ENCODE assay signal across 1 cellular context in the genomic region with DNA sequence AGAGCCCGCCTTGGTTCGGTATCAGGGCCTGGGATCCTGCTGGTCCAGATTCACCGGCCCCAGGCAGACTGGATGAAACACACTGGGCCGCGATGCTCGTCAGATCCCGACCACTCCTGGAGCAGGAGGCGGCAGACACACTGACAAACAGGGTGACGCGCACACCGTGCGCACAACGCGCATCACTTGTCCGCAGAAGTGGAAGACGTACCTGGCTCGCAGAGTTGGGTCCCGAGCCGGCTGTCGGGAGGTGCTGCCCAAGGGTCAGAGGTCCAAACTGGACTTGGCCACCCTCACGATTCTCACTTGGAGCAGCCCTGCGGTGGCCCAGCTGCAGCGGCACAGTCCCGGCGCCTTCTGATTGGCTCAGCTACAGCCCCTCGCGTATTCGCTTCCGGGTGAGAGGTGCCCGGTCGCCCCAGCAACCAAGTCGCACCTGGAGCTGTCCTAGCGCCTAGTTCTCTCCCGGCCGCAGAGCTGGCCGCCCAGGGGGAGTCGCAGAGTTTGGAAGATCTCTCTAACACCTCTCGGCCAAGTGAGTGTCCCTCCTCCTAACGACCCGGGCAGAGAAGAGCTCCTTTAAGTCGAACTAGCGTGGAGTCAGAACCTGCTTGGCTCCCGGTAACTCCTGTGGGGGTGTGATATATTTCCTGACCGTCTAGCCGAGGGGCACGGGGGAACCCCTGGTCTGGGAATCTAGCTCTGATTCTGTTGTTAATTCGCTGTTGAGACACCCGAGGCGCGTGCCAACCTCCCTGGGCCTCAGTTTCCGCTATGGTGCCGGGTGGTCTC.
TF ChIP-seq lines count a peak whose summit lies in the region.

A gene with protein sequence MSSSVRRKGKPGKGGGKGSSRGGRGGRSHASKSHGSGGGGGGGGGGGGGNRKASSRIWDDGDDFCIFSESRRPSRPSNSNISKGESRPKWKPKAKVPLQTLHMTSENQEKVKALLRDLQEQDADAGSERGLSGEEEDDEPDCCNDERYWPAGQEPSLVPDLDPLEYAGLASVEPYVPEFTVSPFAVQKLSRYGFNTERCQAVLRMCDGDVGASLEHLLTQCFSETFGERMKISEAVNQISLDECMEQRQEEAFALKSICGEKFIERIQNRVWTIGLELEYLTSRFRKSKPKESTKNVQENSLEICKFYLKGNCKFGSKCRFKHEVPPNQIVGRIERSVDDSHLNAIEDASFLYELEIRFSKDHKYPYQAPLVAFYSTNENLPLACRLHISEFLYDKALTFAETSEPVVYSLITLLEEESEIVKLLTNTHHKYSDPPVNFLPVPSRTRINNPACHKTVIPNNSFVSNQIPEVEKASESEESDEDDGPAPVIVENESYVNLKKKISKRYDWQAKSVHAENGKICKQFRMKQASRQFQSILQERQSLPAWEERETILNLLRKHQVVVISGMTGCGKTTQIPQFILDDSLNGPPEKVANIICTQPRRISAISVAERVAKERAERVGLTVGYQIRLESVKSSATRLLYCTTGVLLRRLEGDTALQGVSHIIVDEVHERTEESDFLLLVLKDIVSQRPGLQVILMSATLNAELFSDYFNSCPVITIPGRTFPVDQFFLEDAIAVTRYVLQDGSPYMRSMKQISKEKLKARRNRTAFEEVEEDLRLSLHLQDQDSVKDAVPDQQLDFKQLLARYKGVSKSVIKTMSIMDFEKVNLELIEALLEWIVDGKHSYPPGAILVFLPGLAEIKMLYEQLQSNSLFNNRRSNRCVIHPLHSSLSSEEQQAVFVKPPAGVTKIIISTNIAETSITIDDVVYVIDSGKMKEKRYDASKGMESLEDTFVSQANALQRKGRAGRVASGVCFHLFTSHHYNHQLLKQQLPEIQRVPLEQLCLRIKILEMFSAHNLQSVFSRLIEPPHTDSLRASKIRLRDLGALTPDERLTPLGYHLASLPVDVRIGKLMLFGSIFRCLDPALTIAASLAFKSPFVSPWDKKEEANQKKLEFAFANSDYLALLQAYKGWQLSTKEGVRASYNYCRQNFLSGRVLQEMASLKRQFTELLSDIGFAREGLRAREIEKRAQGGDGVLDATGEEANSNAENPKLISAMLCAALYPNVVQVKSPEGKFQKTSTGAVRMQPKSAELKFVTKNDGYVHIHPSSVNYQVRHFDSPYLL (N-terminal part only) (minus strand): TSS at position 359 of the 792 bp plus-strand sequence. CDS start 7,529 bp downstream, outside the sequence.
Gene MORN2 (plus strand): TSS at position 401 of the 792 bp plus-strand sequence.

TF ChIP-seq in HepG2, 621 proteins besides CTCF, POLR2A, EP300 and RAD21 (continued from another document and continues in another):
- peak; percentile 60; the same call in 1 of the 2 replicates for TF ChIP-seq ZNF609 (CRISPR knock-in tag; IDR thresholded peaks at IDR 0.05; ENCODE audit: borderline replicate concordance)
- peak; percentile 95 for TF ChIP-seq AHR (CRISPR knock-in tag; IDR thresholded peaks at IDR 0.05)
- TF ChIP-seq NFYC (CRISPR knock-in tag; IDR thresholded peaks at IDR 0.05): peak; percentile 94
- peak; percentile 42; the same call in 1 of the 2 replicates for TF ChIP-seq MAZ (IDR thresholded peaks at IDR 0.05; ENCODE audit: borderline replicate concordance, low read depth, low read length)
- peak; percentile 90 for TF ChIP-seq MAZ (CRISPR knock-in tag; IDR thresholded peaks at IDR 0.05; ENCODE audit: low read depth)
- TF ChIP-seq ZFP37 (CRISPR knock-in tag; IDR thresholded peaks at IDR 0.05; ENCODE audit: borderline replicate concordance): peak; percentile 31; the same call in 1 of the 2 replicates
- no peak for TF ChIP-seq XBP1 (CRISPR knock-in tag; IDR thresholded peaks at IDR 0.05)
- TF ChIP-seq, protein P1, sequence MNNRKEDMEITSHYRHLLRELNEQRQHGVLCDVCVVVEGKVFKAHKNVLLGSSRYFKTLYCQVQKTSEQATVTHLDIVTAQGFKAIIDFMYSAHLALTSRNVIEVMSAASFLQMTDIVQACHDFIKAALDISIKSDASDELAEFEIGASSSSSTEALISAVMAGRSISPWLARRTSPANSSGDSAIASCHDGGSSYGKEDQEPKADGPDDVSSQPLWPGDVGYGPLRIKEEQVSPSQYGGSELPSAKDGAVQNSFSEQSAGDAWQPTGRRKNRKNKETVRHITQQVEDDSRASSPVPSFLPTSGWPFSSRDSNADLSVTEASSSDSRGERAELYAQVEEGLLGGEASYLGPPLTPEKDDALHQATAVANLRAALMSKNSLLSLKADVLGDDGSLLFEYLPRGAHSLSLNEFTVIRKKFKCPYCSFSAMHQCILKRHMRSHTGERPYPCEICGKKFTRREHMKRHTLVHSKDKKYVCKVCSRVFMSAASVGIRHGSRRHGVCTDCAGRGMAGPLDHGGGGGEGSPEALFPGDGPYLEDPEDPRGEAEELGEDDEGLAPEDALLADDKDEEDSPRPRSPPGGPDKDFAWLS (CRISPR knock-in tag; IDR thresholded peaks at IDR 0.05; ENCODE audit: borderline replicate concordance): 0 out of 2 replicates have a peak, but pooled peaks have one; percentile 6
- no peak for TF ChIP-seq FOXP1 (IDR thresholded peaks at IDR 0.05)
- no peak for TF ChIP-seq FOXP1 (CRISPR knock-in tag; IDR thresholded peaks at IDR 0.05)
- TF ChIP-seq ZSCAN22 (CRISPR knock-in tag; IDR thresholded peaks at IDR 0.05): no peak
- peak; percentile 87; the same call in 1 of the 2 replicates for TF ChIP-seq MEIS2 (CRISPR knock-in tag; IDR thresholded peaks at IDR 0.05)
- peak; percentile 74; the same call in 1 of the 2 replicates for TF ChIP-seq ZNF446 (CRISPR knock-in tag; IDR thresholded peaks at IDR 0.05)
- TF ChIP-seq CENPX (CRISPR knock-in tag; IDR thresholded peaks at IDR 0.05): no peak
- no peak for TF ChIP-seq JDP2 (CRISPR knock-in tag; IDR thresholded peaks at IDR 0.05; ENCODE audit: borderline replicate concordance)
- no peak for TF ChIP-seq ZNF333 (CRISPR knock-in tag; IDR thresholded peaks at IDR 0.05; ENCODE audit: borderline replicate concordance)
- no peak for TF ChIP-seq ZNF713 (CRISPR knock-in tag; IDR thresholded peaks at IDR 0.05)
- TF ChIP-seq, protein P2, sequence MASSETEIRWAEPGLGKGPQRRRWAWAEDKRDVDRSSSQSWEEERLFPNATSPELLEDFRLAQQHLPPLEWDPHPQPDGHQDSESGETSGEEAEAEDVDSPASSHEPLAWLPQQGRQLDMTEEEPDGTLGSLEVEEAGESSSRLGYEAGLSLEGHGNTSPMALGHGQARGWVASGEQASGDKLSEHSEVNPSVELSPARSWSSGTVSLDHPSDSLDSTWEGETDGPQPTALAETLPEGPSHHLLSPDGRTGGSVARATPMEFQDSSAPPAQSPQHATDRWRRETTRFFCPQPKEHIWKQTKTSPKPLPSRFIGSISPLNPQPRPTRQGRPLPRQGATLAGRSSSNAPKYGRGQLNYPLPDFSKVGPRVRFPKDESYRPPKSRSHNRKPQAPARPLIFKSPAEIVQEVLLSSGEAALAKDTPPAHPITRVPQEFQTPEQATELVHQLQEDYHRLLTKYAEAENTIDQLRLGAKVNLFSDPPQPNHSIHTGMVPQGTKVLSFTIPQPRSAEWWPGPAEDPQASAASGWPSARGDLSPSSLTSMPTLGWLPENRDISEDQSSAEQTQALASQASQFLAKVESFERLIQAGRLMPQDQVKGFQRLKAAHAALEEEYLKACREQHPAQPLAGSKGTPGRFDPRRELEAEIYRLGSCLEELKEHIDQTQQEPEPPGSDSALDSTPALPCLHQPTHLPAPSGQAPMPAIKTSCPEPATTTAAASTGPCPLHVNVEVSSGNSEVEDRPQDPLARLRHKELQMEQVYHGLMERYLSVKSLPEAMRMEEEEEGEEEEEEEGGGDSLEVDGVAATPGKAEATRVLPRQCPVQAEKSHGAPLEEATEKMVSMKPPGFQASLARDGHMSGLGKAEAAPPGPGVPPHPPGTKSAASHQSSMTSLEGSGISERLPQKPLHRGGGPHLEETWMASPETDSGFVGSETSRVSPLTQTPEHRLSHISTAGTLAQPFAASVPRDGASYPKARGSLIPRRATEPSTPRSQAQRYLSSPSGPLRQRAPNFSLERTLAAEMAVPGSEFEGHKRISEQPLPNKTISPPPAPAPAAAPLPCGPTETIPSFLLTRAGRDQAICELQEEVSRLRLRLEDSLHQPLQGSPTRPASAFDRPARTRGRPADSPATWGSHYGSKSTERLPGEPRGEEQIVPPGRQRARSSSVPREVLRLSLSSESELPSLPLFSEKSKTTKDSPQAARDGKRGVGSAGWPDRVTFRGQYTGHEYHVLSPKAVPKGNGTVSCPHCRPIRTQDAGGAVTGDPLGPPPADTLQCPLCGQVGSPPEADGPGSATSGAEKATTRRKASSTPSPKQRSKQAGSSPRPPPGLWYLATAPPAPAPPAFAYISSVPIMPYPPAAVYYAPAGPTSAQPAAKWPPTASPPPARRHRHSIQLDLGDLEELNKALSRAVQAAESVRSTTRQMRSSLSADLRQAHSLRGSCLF (CRISPR knock-in tag; IDR thresholded peaks at IDR 0.05; ENCODE audit: borderline replicate concordance): no peak
- TF ChIP-seq ZNF589 (CRISPR knock-in tag; conservative IDR thresholded peaks at IDR 0.05): no peak
- TF ChIP-seq GLI4 (CRISPR knock-in tag; IDR thresholded peaks at IDR 0.05; ENCODE audit: borderline replicate concordance): peak; percentile 64; the same call in 1 of the 2 replicates
- no peak for TF ChIP-seq GATA4 (IDR thresholded peaks at IDR 0.05; ENCODE audit: borderline replicate concordance, low read depth)
- TF ChIP-seq NPAS2 (CRISPR knock-in tag; IDR thresholded peaks at IDR 0.05; ENCODE audit: borderline replicate concordance): no peak
- no peak for TF ChIP-seq ZNF207 (IDR thresholded peaks at IDR 0.05; ENCODE audit: borderline replicate concordance)
- no peak for TF ChIP-seq ZNF773 (CRISPR knock-in tag; IDR thresholded peaks at IDR 0.05; ENCODE audit: borderline replicate concordance)
- TF ChIP-seq, protein P3, sequence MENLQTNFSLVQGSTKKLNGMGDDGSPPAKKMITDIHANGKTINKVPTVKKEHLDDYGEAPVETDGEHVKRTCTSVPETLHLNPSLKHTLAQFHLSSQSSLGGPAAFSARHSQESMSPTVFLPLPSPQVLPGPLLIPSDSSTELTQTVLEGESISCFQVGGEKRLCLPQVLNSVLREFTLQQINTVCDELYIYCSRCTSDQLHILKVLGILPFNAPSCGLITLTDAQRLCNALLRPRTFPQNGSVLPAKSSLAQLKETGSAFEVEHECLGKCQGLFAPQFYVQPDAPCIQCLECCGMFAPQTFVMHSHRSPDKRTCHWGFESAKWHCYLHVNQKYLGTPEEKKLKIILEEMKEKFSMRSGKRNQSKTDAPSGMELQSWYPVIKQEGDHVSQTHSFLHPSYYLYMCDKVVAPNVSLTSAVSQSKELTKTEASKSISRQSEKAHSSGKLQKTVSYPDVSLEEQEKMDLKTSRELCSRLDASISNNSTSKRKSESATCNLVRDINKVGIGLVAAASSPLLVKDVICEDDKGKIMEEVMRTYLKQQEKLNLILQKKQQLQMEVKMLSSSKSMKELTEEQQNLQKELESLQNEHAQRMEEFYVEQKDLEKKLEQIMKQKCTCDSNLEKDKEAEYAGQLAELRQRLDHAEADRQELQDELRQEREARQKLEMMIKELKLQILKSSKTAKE (CRISPR knock-in tag; IDR thresholded peaks at IDR 0.05; ENCODE audit: borderline replicate concordance): no peak
- no peak; the same call in 1 of the 2 replicates for TF ChIP-seq ETV6 (CRISPR knock-in tag; conservative IDR thresholded peaks at IDR 0.05)
- no peak for TF ChIP-seq SCMH1 (CRISPR knock-in tag; IDR thresholded peaks at IDR 0.05; ENCODE audit: borderline replicate concordance)
- TF ChIP-seq CBX1 (IDR thresholded peaks at IDR 0.05; ENCODE audit: low read depth): peak; percentile 77
- TF ChIP-seq HMGA1 (CRISPR knock-in tag; conservative IDR thresholded peaks at IDR 0.05): no peak
- no peak for TF ChIP-seq ZFP36 (IDR thresholded peaks at IDR 0.05; ENCODE audit: borderline replicate concordance, low read depth, low read length, partially characterized antibody)
- 0 out of 2 replicates have a peak, but pooled peaks have one; percentile 60 for TF ChIP-seq MEIS1 (CRISPR knock-in tag; IDR thresholded peaks at IDR 0.05; ENCODE audit: borderline replicate concordance)
- TF ChIP-seq ATF1 (CRISPR knock-in tag; IDR thresholded peaks at IDR 0.05): peak; percentile 65; the same call in 1 of the 2 replicates
- TF ChIP-seq ZNF550 (CRISPR knock-in tag; IDR thresholded peaks at IDR 0.05; ENCODE audit: borderline replicate concordance): 0 out of 2 replicates have a peak, but pooled peaks have one; percentile 91
- no peak for TF ChIP-seq ZNF737 (CRISPR knock-in tag; IDR thresholded peaks at IDR 0.05; ENCODE audit: borderline replicate concordance)
- peak; percentile 100 for TF ChIP-seq ZNF501 (CRISPR knock-in tag; IDR thresholded peaks at IDR 0.05)
- TF ChIP-seq, protein P4, sequence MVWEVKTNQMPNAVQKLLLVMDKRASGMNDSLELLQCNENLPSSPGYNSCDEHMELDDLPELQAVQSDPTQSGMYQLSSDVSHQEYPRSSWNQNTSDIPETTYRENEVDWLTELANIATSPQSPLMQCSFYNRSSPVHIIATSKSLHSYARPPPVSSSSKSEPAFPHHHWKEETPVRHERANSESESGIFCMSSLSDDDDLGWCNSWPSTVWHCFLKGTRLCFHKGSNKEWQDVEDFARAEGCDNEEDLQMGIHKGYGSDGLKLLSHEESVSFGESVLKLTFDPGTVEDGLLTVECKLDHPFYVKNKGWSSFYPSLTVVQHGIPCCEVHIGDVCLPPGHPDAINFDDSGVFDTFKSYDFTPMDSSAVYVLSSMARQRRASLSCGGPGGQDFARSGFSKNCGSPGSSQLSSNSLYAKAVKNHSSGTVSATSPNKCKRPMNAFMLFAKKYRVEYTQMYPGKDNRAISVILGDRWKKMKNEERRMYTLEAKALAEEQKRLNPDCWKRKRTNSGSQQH (CRISPR knock-in tag; IDR thresholded peaks at IDR 0.05; ENCODE audit: low read depth): peak; percentile 84; the same call in 1 of the 2 replicates
- peak; percentile 92; the same call in 1 of the 2 replicates for TF ChIP-seq TSC22D2 (CRISPR knock-in tag; IDR thresholded peaks at IDR 0.05; ENCODE audit: borderline replicate concordance)
